1 cellular context compared by ENCODE assay signal in genomic region chr5:17217421-17218352, GRCh38.
A peak's percentile ranks its signal among the peaks of the same experiment; 100 is the strongest.
TF ChIP-seq lines count a peak whose summit lies in the region.

TSS of gene BASP1 (plus strand) at chr5:17217631. CDS start at chr5:17275217, 57,586 bp downstream.

TF ChIP-seq in HEK293, 187 proteins besides CTCF, POLR2A, EP300 and RAD21 (continued from another document):
- TF ChIP-seq ZNF596 (tag by site-specific recombination; IDR thresholded peaks at IDR 0.05) (peak; percentile 36; the same call in 1 of the 2 replicates), ZFP69B (tag by site-specific recombination; IDR thresholded peaks at IDR 0.05) (0 out of 2 replicates have a peak, but pooled peaks have one; percentile 3), ZNF670 (tag by site-specific recombination; IDR thresholded peaks at IDR 0.05; ENCODE audit: low read depth) (no peak), BCL11B (tag by site-specific recombination; IDR thresholded peaks at IDR 0.05; ENCODE audit: low read depth) (no peak), SP2 (tag by site-specific recombination; IDR thresholded peaks at IDR 0.05) (no peak; the same call in 1 of the 2 replicates), ZNF24 (tag by site-specific recombination; IDR thresholded peaks at IDR 0.05) (no peak), ZNF561 (tag by site-specific recombination; IDR thresholded peaks at IDR 0.05; ENCODE audit: borderline replicate concordance) (peak; percentile 60; the same call in 1 of the 2 replicates), GLIS2 (tag by site-specific recombination; IDR thresholded peaks at IDR 0.05) (peak; percentile 27; the same call in 1 of the 2 replicates), ZNF398 (tag by site-specific recombination; IDR thresholded peaks at IDR 0.05) (peak; percentile 43; the same call in 1 of the 2 replicates), KLF9 (tag by site-specific recombination; IDR thresholded peaks at IDR 0.05; ENCODE audit: low read depth) (no peak), YY1 (tag by site-specific recombination; IDR thresholded peaks at IDR 0.05) (peak; percentile 37; the same call in 1 of the 2 replicates), ZNF121 (tag by site-specific recombination; IDR thresholded peaks at IDR 0.05) (no peak), ZIC2 (tag by site-specific recombination; IDR thresholded peaks at IDR 0.05) (0 out of 2 replicates have a peak, but pooled peaks have one; percentile 3), ZBTB44 (tag by site-specific recombination; IDR thresholded peaks at IDR 0.05) (peak; percentile 98), PBX3 (CRISPR knock-in tag; IDR thresholded peaks at IDR 0.05) (peak; percentile 70), ZNF707 (tag by site-specific recombination; IDR thresholded peaks at IDR 0.05) (no peak), ZBTB6 (tag by site-specific recombination; IDR thresholded peaks at IDR 0.05) (no peak), ZNF169 (tag by site-specific recombination; IDR thresholded peaks at IDR 0.05) (no peak), KLF10 (tag by site-specific recombination; IDR thresholded peaks at IDR 0.05) (peak; percentile 36; the same call in 1 of the 2 replicates), MEIS1 (CRISPR knock-in tag; IDR thresholded peaks at IDR 0.05; ENCODE audit: borderline replicate concordance) (no peak), ZNF211 (tag by site-specific recombination; IDR thresholded peaks at IDR 0.05; ENCODE audit: low read depth) (no peak), SP3 (tag by site-specific recombination; IDR thresholded peaks at IDR 0.05) (peak; percentile 27; the same call in 1 of the 2 replicates), ZNF791 (tag by site-specific recombination; IDR thresholded peaks at IDR 0.05) (no peak), ZNF530 (tag by site-specific recombination; IDR thresholded peaks at IDR 0.05; ENCODE audit: low read depth) (no peak), ZNF626 (tag by site-specific recombination; IDR thresholded peaks at IDR 0.05) (peak; percentile 50; the same call in 1 of the 2 replicates), ZSCAN30 (tag by site-specific recombination; IDR thresholded peaks at IDR 0.05) (peak; percentile 82), PRDM2 (tag by site-specific recombination; IDR thresholded peaks at IDR 0.05; ENCODE audit: borderline replicate concordance) (no peak), ZNF112 (tag by site-specific recombination; IDR thresholded peaks at IDR 0.05) (no peak), ZNF549 (tag by site-specific recombination; IDR thresholded peaks at IDR 0.05) (0 out of 2 replicates have a peak, but pooled peaks have one; percentile 33), ZNF26 (tag by site-specific recombination; IDR thresholded peaks at IDR 0.05) (no peak)
